21 cellular contexts compared by ENCODE assay signal in genomic region chr13:111614009-111614408, GRCh38.
"Had no signal": no experiment of that assay in that cellular context is flagged by ENCODE, and none has a peak within 500 bp of the region (broad histone marks: within the 10 kb centered on the region; RNA-seq: fewer than 3 reads in every experiment).

No MANE protein-coding gene starts in this region.

- H3K36me3 Mint-ChIP-seq: naive B cell; stimulated activated naive B cell treated with anti-CD40 and anti-IgM and Interleukin-4, amounts not matched to agents 10 μg/mL and 1 μg/mL and 100 μg/mL, for 72 hours had no signal

- H3K4me1 ChIP-seq: heart left ventricle, left ventricle myocardium inferior, sigmoid colon, testis, tibial nerve had no signal

- H3K27me3 ChIP-seq: testis, tibial nerve had no signal

- H3K9me3 ChIP-seq: heart left ventricle, left ventricle myocardium inferior, sigmoid colon, testis, tibial nerve had no signal

- H3K36me3 ChIP-seq: heart left ventricle, left ventricle myocardium inferior, sigmoid colon, tibial nerve had no signal

- FAIRE-seq: colon had no signal

- H3K27me3 Mint-ChIP-seq: stimulated activated naive B cell treated with anti-CD40 and anti-IgM and Interleukin-4, amounts not matched to agents 10 μg/mL and 1 μg/mL and 100 μg/mL, for 72 hours had no signal

- H3K9me3 Mint-ChIP-seq: nephron; stimulated activated naive B cell treated with anti-CD40 and anti-IgM and Interleukin-4, amounts not matched to agents 10 μg/mL and 1 μg/mL and 100 μg/mL, for 72 hours; stimulated activated naive CD8-positive, alpha-beta T cell treated with anti-CD3 and anti-CD28 coated beads, Interleukin-15, amount 100 ng/mL, for 72 hours had no signal

- H3K4me1 Mint-ChIP-seq: naive B cell; stimulated activated naive B cell treated with anti-CD40 and anti-IgM and Interleukin-4, amounts not matched to agents 10 μg/mL and 1 μg/mL and 100 μg/mL, for 72 hours; stimulated activated naive CD8-positive, alpha-beta T cell treated with anti-CD3 and anti-CD28 coated beads, Interleukin-15, amount 100 ng/mL, for 72 hours had no signal

- H3K4me3 ChIP-seq: heart left ventricle, left ventricle myocardium inferior, lung, sigmoid colon, skin epidermis, testis, tibial nerve had no signal

- H3K27ac ChIP-seq: heart left ventricle, left ventricle myocardium inferior, sigmoid colon, skin epidermis, testis, tibial nerve had no signal

- H3K4me3 Mint-ChIP-seq: naive B cell; nephron; stimulated activated naive B cell treated with anti-CD40 and anti-IgM and Interleukin-4, amounts not matched to agents 10 μg/mL and 1 μg/mL and 100 μg/mL, for 72 hours; stimulated activated naive CD8-positive, alpha-beta T cell treated with anti-CD3 and anti-CD28 coated beads, Interleukin-15, amount 100 ng/mL, for 72 hours had no signal

- H3K27ac Mint-ChIP-seq: naive B cell; nephron; stimulated activated naive B cell treated with anti-CD40 and anti-IgM and Interleukin-4, amounts not matched to agents 10 μg/mL and 1 μg/mL and 100 μg/mL, for 72 hours; stimulated activated naive CD8-positive, alpha-beta T cell treated with anti-CD3 and anti-CD28 coated beads, Interleukin-15, amount 100 ng/mL, for 72 hours had no signal

- ATAC-seq: heart left ventricle; stimulated activated naive B cell treated with anti-CD40 and anti-IgM and Interleukin-4, amounts not matched to agents 10 μg/mL and 1 μg/mL and 100 μg/mL, for 72 hours; stimulated activated naive CD8-positive, alpha-beta T cell treated with anti-CD3 and anti-CD28 coated beads, Interleukin-15, amount 100 ng/mL, for 72 hours had no signal

- DNase-seq: cerebellar nuclear complex; dermis blood vessel endothelial cell; effector CD4-positive, alpha-beta T cell; foreskin melanocyte; heart left ventricle; hippocampal formation; left ventricle myocardium inferior; mesendoderm; naive B cell; posterior cingulate gyrus; sigmoid colon; stimulated activated CD4-positive, alpha-beta T cell treated with anti-CD3 and anti-CD28 coated beads, Interleukin-2, amount 100 ng/mL, for 24 hours; stimulated activated CD4-positive, alpha-beta T cell treated with anti-CD3 and anti-CD28 coated beads, Interleukin-4, amount 100 ng/mL, for 4 hours; stimulated activated naive B cell treated with anti-CD40 and anti-IgM and Interleukin-4, amounts not matched to agents 10 μg/mL and 1 μg/mL and 100 μg/mL, for 72 hours; stimulated activated naive CD8-positive, alpha-beta T cell treated with anti-CD3 and anti-CD28 coated beads, Interleukin-15, amount 100 ng/mL, for 72 hours; testis had no signal
